Comparison of ENCODE assay signal across 8 cellular contexts in the genomic region with DNA sequence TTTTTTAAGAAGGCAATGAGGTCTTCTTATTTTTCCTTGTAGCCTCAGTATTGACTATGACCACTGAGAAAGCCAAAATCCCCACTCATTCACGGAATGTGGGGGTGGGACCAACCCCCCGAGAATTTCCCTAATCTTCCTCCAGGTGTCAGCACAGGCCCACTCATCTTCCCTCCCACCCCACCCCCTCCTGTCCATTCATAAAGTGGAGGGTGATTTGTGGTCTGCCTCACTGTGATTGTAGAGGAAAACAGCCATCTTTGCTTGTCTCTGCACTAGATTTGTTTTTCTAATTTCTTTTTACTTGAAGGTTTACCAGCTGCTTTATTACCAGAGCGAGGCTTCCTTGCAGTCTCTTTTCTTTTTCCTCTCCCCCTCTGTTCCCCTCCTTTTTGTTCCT.
DNase-seq lines count a peak whose midpoint lies in the region; ATAC-seq and TF ChIP-seq lines count a peak whose summit lies in the region.

No MANE protein-coding gene starts in this region.

- peaks cover 10% of the 10 kb centered on the region for H3K36me3 Mint-ChIP-seq in activated T-helper 17 cell treated with anti-CD3 and anti-CD28 coated beads, Interleukin-2, amount 50 U/mL, for 72 hours (ENCODE audit: low read depth)

- H3K27me3 ChIP-seq in spleen (replicated peaks in 1 of 7) = peaks cover 0 to 17% (median 0%) of the 10 kb centered on the region in 7 donors

- WGBS in spleen, 5 donors = 9 to 17% (median 13%) methylated on average over 3 of the region's 3 CpGs

- H3K4me3 ChIP-seq in spleen = no peak overlapping the region

- H3K4me1 Mint-ChIP-seq in activated T-helper 17 cell treated with anti-CD3 and anti-CD28 coated beads, Interleukin-2, amount 50 U/mL, for 72 hours = peaks cover 57% of the 10 kb centered on the region

- peak overlapping the region; percentile 85 for H3K4me3 Mint-ChIP-seq in activated T-helper 17 cell treated with anti-CD3 and anti-CD28 coated beads, Interleukin-2, amount 50 U/mL, for 72 hours

- TF ChIP-seq POLR2A in spleen (IDR thresholded peaks at IDR 0.05) = no peak

- H3K9me3 Mint-ChIP-seq in activated T-helper 17 cell treated with anti-CD3 and anti-CD28 coated beads, Interleukin-2, amount 50 U/mL, for 72 hours = no peaks in the 10 kb centered on the region

- TF ChIP-seq CTCF in spleen (IDR thresholded peaks at IDR 0.05 in 8 of 11, conservative IDR thresholded peaks at IDR 0.05 in 3 of 11) = peak in 10 of 11 experiments; percentile 36 to 73 (median 64)

- peak overlapping the region in 5 of 8 donors; percentile 10 to 66 (median 61) for H3K27ac ChIP-seq in spleen

- H3K36me3 ChIP-seq in spleen = no peaks in the 10 kb centered on the region

- ATAC-seq in activated T-helper 17 cell treated with anti-CD3 and anti-CD28 coated beads, Interleukin-2, amount 50 U/mL, for 72 hours (replicated peaks) = peak; percentile 31
- peak; percentile 70 to 83 for ATAC-seq in left cardiac atrium
- ATAC-seq in GM21825 (IDR thresholded peaks at IDR 0.05; ENCODE audit: unreplicated experiment) = no peak

- intact Hi-C loops in left cardiac atrium (cut with DNase I) = loop anchor here in 1 of 2 donors (5.0 kb wide), 1 partner anchor 69 kb away; no protein-coding TSS in a partner anchor
- intact Hi-C loops in spleen (cut with DNase I; ENCODE audit: low total_unique reads) = no loop called here

- H3K9me3 ChIP-seq in spleen = no peaks in the 10 kb centered on the region

- no peaks in the 10 kb centered on the region for H3K27me3 Mint-ChIP-seq in activated T-helper 17 cell treated with anti-CD3 and anti-CD28 coated beads, Interleukin-2, amount 50 U/mL, for 72 hours

- peak; percentile 35 for DNase-seq in CMK (ENCODE audit: low read depth)
- DNase-seq in H4 (ENCODE audit: low spot score) = peak; percentile 26
- peak; percentile 59 for DNase-seq in NCI-H2227 treated with DMSO at 0.1 percent for 48 hours (lab: John Stamatoyannopoulos, UW)
- no peak for DNase-seq in left cardiac atrium
- DNase-seq in spleen = no peak
- no peak for DNase-seq in MV-4-11 (lab: John Stamatoyannopoulos, UW)

- peak overlapping the region; percentile 94 for H3K27ac Mint-ChIP-seq in activated T-helper 17 cell treated with anti-CD3 and anti-CD28 coated beads, Interleukin-2, amount 50 U/mL, for 72 hours

- peaks cover 13 to 44% (median 37%) of the 10 kb centered on the region in 6 donors for H3K4me1 ChIP-seq in spleen

Comparison
In these comparisons a context has a peak if more than half of its experiments do, and no peak if none do; other contexts are left out.
1. DNase-seq: peak in CMK (single experiment), H4 (single experiment) and NCI-H2227 treated with DMSO at 0.1 percent for 48 hours (single experiment); none in left cardiac atrium (single experiment), spleen (single experiment) and MV-4-11 (single experiment).